Comparison of ENCODE assay signal across 1 cellular context in genomic region chr17:81940538-81941483, GRCh38.
TF ChIP-seq lines count a peak whose summit lies in the region.

No MANE protein-coding gene starts in this region.

TF ChIP-seq in GM23338, 12 proteins besides CTCF, POLR2A, EP300 and RAD21:
- no peak for TF ChIP-seq ETS1 (IDR thresholded peaks at IDR 0.05)
- no peak for TF ChIP-seq STAT1 (IDR thresholded peaks at IDR 0.05; ENCODE audit: unreplicated experiment)
- no peak for TF ChIP-seq CREB1 (CRISPR knock-in tag; IDR thresholded peaks at IDR 0.05; ENCODE audit: low read depth)
- no peak for TF ChIP-seq EZH2phosphoT487 (IDR thresholded peaks at IDR 0.05; ENCODE audit: unreplicated experiment)
- TF ChIP-seq JUNB (IDR thresholded peaks at IDR 0.05; ENCODE audit: unreplicated experiment): no peak
